1 cellular context compared by ENCODE assay signal in the genomic region with DNA sequence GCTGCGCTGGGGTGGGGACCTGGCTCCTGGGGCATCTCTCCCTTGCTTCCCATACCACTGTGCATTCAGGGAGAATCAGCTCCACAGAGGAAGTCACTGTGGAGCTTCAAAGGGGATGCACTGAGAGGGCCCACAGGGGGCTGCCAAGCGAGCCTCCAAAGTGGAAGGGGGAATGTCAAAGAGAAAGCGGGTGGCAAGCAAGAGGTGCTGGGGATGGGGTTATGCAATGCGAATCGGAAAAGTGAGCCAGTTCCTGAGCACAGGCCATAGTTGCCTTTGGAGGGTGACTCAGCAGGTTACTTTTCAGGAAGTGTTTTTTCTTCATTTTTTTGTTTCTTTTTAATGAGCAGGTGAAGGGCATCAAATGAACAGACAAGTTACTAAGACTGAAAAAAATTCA.
TF ChIP-seq lines count a peak whose summit lies in the region.

No MANE protein-coding gene starts in this region.

TF ChIP-seq in K562, 482 proteins besides CTCF, POLR2A, EP300 and RAD21 (continued from another document and continues in another):
- TF ChIP-seq MAFF (IDR thresholded peaks at IDR 0.05; ENCODE audit: low read length) = peak; percentile 83
- peak; percentile 23; the same call in 1 of the 2 replicates for TF ChIP-seq CEBPG (CRISPR knock-in tag; IDR thresholded peaks at IDR 0.05)
- TF ChIP-seq CEBPG (tag; conservative IDR thresholded peaks at IDR 0.05 in 1 of 2, IDR thresholded peaks at IDR 0.05 in 1 of 2) = peak; percentile 45 to 88; a peak in 3 of 4 replicates
- peak; percentile 32; the same call in 1 of the 2 replicates for TF ChIP-seq ZNF175 (CRISPR knock-in tag; IDR thresholded peaks at IDR 0.05; ENCODE audit: low read depth)
- TF ChIP-seq RBM22 (IDR thresholded peaks at IDR 0.05; ENCODE audit: low read depth, low read length, poor library complexity, severe bottlenecking) = no peak
- TF ChIP-seq ZC3H4 (CRISPR knock-in tag; IDR thresholded peaks at IDR 0.05; ENCODE audit: borderline replicate concordance) = no peak
- TF ChIP-seq PTTG1 (tag; IDR thresholded peaks at IDR 0.05; ENCODE audit: low read depth) = no peak
- no peak for TF ChIP-seq THAP12 (CRISPR knock-in tag; IDR thresholded peaks at IDR 0.05)
- peak; percentile 85 for TF ChIP-seq CEBPB (tag; IDR thresholded peaks at IDR 0.05)
- TF ChIP-seq, protein P1, sequence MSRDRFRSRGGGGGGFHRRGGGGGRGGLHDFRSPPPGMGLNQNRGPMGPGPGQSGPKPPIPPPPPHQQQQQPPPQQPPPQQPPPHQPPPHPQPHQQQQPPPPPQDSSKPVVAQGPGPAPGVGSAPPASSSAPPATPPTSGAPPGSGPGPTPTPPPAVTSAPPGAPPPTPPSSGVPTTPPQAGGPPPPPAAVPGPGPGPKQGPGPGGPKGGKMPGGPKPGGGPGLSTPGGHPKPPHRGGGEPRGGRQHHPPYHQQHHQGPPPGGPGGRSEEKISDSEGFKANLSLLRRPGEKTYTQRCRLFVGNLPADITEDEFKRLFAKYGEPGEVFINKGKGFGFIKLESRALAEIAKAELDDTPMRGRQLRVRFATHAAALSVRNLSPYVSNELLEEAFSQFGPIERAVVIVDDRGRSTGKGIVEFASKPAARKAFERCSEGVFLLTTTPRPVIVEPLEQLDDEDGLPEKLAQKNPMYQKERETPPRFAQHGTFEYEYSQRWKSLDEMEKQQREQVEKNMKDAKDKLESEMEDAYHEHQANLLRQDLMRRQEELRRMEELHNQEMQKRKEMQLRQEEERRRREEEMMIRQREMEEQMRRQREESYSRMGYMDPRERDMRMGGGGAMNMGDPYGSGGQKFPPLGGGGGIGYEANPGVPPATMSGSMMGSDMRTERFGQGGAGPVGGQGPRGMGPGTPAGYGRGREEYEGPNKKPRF (IDR thresholded peaks at IDR 0.05; ENCODE audit: low read depth, low read length) = no peak
- TF ChIP-seq SMARCA4 (IDR thresholded peaks at IDR 0.05) = peak; percentile 22; the same call in 1 of the 2 replicates
- no peak for TF ChIP-seq ZNF232 (CRISPR knock-in tag; IDR thresholded peaks at IDR 0.05)
- no peak for TF ChIP-seq CSDE1 (IDR thresholded peaks at IDR 0.05)
- no peak for TF ChIP-seq ZBTB34 (CRISPR knock-in tag; IDR thresholded peaks at IDR 0.05)
- peak; percentile 82; the same call in 1 of the 2 replicates for TF ChIP-seq MAFK (IDR thresholded peaks at IDR 0.05; ENCODE audit: low read length)
- TF ChIP-seq MAFG (tag; conservative IDR thresholded peaks at IDR 0.05) = peak; percentile 95
- TF ChIP-seq RBM25 (IDR thresholded peaks at IDR 0.05; ENCODE audit: low read depth, low read length, severe bottlenecking) = no peak
- no peak for TF ChIP-seq USF1 (CRISPR knock-in tag; IDR thresholded peaks at IDR 0.05)
- TF ChIP-seq NFE2L1 (tag; IDR thresholded peaks at IDR 0.05; ENCODE audit: borderline replicate concordance, low read depth) = peak; percentile 83
- TF ChIP-seq ZNF197 (CRISPR knock-in tag; IDR thresholded peaks at IDR 0.05; ENCODE audit: low read depth) = no peak
- no peak for TF ChIP-seq TSC22D4 (tag; IDR thresholded peaks at IDR 0.05)
- TF ChIP-seq TEAD2 (tag; IDR thresholded peaks at IDR 0.05) = no peak
- no peak for TF ChIP-seq KDM1A (IDR thresholded peaks at IDR 0.05)
- peak; percentile 70 for TF ChIP-seq SPI1 (IDR thresholded peaks at IDR 0.05; ENCODE audit: borderline replicate concordance, low read depth, low read length)
- TF ChIP-seq ZNF384 (IDR thresholded peaks at IDR 0.05; ENCODE audit: low read depth, low read length) = peak; percentile 24; the same call in 1 of the 2 replicates
- TF ChIP-seq STAT6 (CRISPR knock-in tag; IDR thresholded peaks at IDR 0.05) = no peak
- TF ChIP-seq, protein P2, sequence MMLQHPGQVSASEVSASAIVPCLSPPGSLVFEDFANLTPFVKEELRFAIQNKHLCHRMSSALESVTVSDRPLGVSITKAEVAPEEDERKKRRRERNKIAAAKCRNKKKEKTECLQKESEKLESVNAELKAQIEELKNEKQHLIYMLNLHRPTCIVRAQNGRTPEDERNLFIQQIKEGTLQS (IDR thresholded peaks at IDR 0.05) = peak; percentile 58
- TF ChIP-seq, protein P2 (CRISPR knock-in tag; conservative IDR thresholded peaks at IDR 0.05) = no peak
- no peak for TF ChIP-seq RREB1 (CRISPR knock-in tag; IDR thresholded peaks at IDR 0.05)
- TF ChIP-seq, protein P3, sequence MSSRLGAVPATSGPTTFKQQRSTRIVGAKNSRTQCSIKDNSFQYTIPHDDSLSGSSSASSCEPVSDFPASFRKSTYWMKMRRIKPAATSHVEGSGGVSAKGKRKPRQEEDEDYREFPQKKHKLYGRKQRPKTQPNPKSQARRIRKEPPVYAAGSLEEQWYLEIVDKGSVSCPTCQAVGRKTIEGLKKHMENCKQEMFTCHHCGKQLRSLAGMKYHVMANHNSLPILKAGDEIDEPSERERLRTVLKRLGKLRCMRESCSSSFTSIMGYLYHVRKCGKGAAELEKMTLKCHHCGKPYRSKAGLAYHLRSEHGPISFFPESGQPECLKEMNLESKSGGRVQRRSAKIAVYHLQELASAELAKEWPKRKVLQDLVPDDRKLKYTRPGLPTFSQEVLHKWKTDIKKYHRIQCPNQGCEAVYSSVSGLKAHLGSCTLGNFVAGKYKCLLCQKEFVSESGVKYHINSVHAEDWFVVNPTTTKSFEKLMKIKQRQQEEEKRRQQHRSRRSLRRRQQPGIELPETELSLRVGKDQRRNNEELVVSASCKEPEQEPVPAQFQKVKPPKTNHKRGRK (tag; IDR thresholded peaks at IDR 0.05) = no peak
- no peak for TF ChIP-seq CEBPZ (IDR thresholded peaks at IDR 0.05; ENCODE audit: borderline replicate concordance, low read depth, low read length)
- TF ChIP-seq NFE2 (IDR thresholded peaks at IDR 0.05; ENCODE audit: low read depth) = peak; percentile 92
- TF ChIP-seq KLF10 (CRISPR knock-in tag; IDR thresholded peaks at IDR 0.05) = no peak
- peak; percentile 44; the same call in 1 of the 2 replicates for TF ChIP-seq ZNF766 (CRISPR knock-in tag; conservative IDR thresholded peaks at IDR 0.05)
- TF ChIP-seq SNIP1 (IDR thresholded peaks at IDR 0.05; ENCODE audit: low read depth) = no peak
- TF ChIP-seq CBX2 (IDR thresholded peaks at IDR 0.05; ENCODE audit: insufficient read depth, low read length, poor library complexity, severe bottlenecking) = no peak
- TF ChIP-seq TAF9B (IDR thresholded peaks at IDR 0.05; ENCODE audit: partially characterized antibody) = no peak
